ENCODE assay signal across 8 cellular contexts in the genomic region with DNA sequence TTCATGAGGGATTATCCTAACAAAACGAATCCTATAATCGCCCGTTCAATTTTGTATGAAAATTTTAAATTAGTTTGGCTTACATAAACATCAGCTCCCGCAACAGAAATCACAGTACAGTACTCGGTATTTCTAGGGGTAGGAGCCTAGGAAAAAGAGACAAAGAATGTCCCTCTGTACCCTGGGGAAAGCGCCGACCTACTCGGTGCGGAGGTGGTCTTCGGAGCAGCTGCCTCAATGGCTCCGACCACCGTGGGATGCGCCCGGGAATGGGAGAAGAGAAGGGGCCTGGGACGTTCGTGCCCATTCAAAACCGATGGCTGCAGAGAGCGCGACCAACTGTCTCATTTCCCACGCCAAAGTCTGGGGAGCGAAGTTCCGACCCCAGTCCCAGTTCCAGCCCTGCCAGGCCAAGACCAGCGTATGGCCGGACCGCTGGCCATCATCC. TPM values are rescaled to one million over a fixed set of nuclear protein-coding genes. Genes with fewer than 3 reads are reported as not detected.
DNase-seq lines count a peak whose midpoint lies in the region; ATAC-seq and TF ChIP-seq lines count a peak whose summit lies in the region.

No MANE protein-coding gene starts in this region.

- H3K4me1 ChIP-seq in GM23248 (ENCODE audit: insufficient read depth) = peaks cover 17% of the 10 kb centered on the region

- H3K36me3 Mint-ChIP-seq in activated CD8-positive, alpha-beta T cell treated with anti-CD3 and anti-CD28 coated beads, Interleukin-2, amount 10 ng/mL, durations not matched to agents 7 days and 5 days (ENCODE audit: low read depth) = peaks cover 10% of the 10 kb centered on the region

- H3K27ac Mint-ChIP-seq in activated CD8-positive, alpha-beta T cell treated with anti-CD3 and anti-CD28 coated beads, Interleukin-2, amount 10 ng/mL, durations not matched to agents 7 days and 5 days = peak overlapping the region; percentile 76

- H3K9me3 Mint-ChIP-seq in activated CD8-positive, alpha-beta T cell treated with anti-CD3 and anti-CD28 coated beads, Interleukin-2, amount 10 ng/mL, durations not matched to agents 7 days and 5 days (ENCODE audit: insufficient read depth) = no peaks in the 10 kb centered on the region

- H3K4me1 Mint-ChIP-seq in activated CD8-positive, alpha-beta T cell treated with anti-CD3 and anti-CD28 coated beads, Interleukin-2, amount 10 ng/mL, durations not matched to agents 7 days and 5 days (ENCODE audit: low read depth) = peaks cover 33% of the 10 kb centered on the region

- peaks cover 20% of the 10 kb centered on the region for H3F3A ChIP-seq in GM23248 (ENCODE audit: insufficient read depth)

- peak overlapping the region; percentile 84 for H3K4me2 ChIP-seq in GM23248 (ENCODE audit: unreplicated experiment)

- H3K4me3 ChIP-seq in AG10803 (ENCODE audit: low read length) (peak overlapping the region; percentile 87), GM23248 (peak overlapping the region; percentile 89), iPS-18c (ENCODE audit: insufficient read depth, low read depth, low read length) (peak overlapping the region; percentile 89)

- in situ Hi-C loops in GM23248 (cut with MboI) = no loop called here

- H4K20me1 ChIP-seq in GM23248 (ENCODE audit: insufficient read depth) = no peaks in the 10 kb centered on the region

- H3K4me3 Mint-ChIP-seq in activated CD8-positive, alpha-beta T cell treated with anti-CD3 and anti-CD28 coated beads, Interleukin-2, amount 10 ng/mL, durations not matched to agents 7 days and 5 days = peak overlapping the region; percentile 86

- ATAC-seq in activated CD8-positive, alpha-beta T cell treated with anti-CD3 and anti-CD28 coated beads, Interleukin-2, amount 10 ng/mL, durations not matched to agents 7 days and 5 days = no peak
- ATAC-seq in GM19467 (IDR thresholded peaks at IDR 0.05; ENCODE audit: unreplicated experiment) = no peak

- peaks cover 56% of the 10 kb centered on the region for H3K79me2 ChIP-seq in GM23248 (ENCODE audit: insufficient read depth)

- H3K36me3 ChIP-seq in GM23248 (ENCODE audit: low read depth) = 0 out of 2 replicates have a peak, but pooled peaks cover 10% of the 10 kb centered on the region

- peak overlapping the region; percentile 97 for H3K9ac ChIP-seq in GM23248

- H3K9me3 ChIP-seq in GM23248 (ENCODE audit: low read depth) (no peaks in the 10 kb centered on the region), iPS-18c (ENCODE audit: control insufficient read depth, insufficient read depth, low read length) (peaks cover 2% of the 10 kb centered on the region)

- peak overlapping the region; percentile 84 for H2AFZ ChIP-seq in GM23248

- H3K27me3 ChIP-seq in GM23248 (replicated peaks; ENCODE audit: insufficient read depth) = no peaks in the 10 kb centered on the region

- no peak for TF ChIP-seq CTCF in AG10803 (conservative IDR thresholded peaks at IDR 0.05; ENCODE audit: low read length)

- POLR2A ChIA-PET in activated CD8-positive, alpha-beta T cell treated with anti-CD3 and anti-CD28 coated beads, Interleukin-2, amount 10 ng/mL, durations not matched to agents 7 days and 5 days (lab: Charles Lee) = interaction anchor here (0.6 to 0.9 kb wide), 5 partner anchors 16 to 99 kb away, joined by 3 to 8 read pairs (median 3); a partner anchor contains a TSS

- CTCF ChIA-PET in activated CD8-positive, alpha-beta T cell treated with anti-CD3 and anti-CD28 coated beads, Interleukin-2, amount 10 ng/mL, durations not matched to agents 7 days and 5 days (lab: Charles Lee) = interaction anchor here (1.1 to 1.2 kb wide), 2 partner anchors 9 to 66 kb away, joined by 3 to 5 read pairs; no protein-coding TSS in a partner anchor

- H3K27ac ChIP-seq in GM23248 (peak overlapping the region; percentile 97), substantia nigra (ENCODE audit: low read depth, low read length, poor library complexity, severe bottlenecking) (peak overlapping the region; percentile 79)

- no peaks in the 10 kb centered on the region for H3K27me3 Mint-ChIP-seq in activated CD8-positive, alpha-beta T cell treated with anti-CD3 and anti-CD28 coated beads, Interleukin-2, amount 10 ng/mL, durations not matched to agents 7 days and 5 days (ENCODE audit: low read depth)

- DNase-seq in AG10803 (ENCODE audit: low read depth) (no peak), GM23248 (peak; percentile 36), substantia nigra (lab: John Stamatoyannopoulos, UW) (peak in 2 of 49 donors; percentile 39 to 40), dermis blood vessel endothelial cell (no peak), mucosa of gallbladder (ENCODE audit: low spot score) (no peak)
- no peak for DNase-seq in activated CD8-positive, alpha-beta T cell treated with anti-CD3 and anti-CD28 coated beads, Interleukin-2, amount 10 ng/mL, durations not matched to agents 7 days and 5 days

- no peaks in the 10 kb centered on the region for H3K9me2 ChIP-seq in GM23248 (ENCODE audit: insufficient read depth)

- WGBS in GM23248 (ENCODE audit: low coverage in 1 of 2, low lambda C conversion rate in 2 of 2, missing lambda C conversion rate in 2 of 2), 2 experiments = 1 to 3% methylated on average over 25 of the region's 25 CpGs

RNA-seq across cellular contexts. Expression of a gene that starts 0.6 kb away (rescaled TPM):
- total RNA-seq in GM23248 (2014; rRNA removed; shearing (Covaris generic)) = 58.9 and 64.1 TPM in 2 replicates
- 59.6 and 64.5 TPM in 2 replicates for polyA plus RNA-seq in GM23248 (2016; fragmentation: Nextera tagmentation; extraction: Ambion mirVana)
- 10 to 100 TPM; 14.9 to 16.3 TPM for total RNA-seq in activated CD8-positive, alpha-beta T cell treated with anti-CD3 and anti-CD28 coated beads, Interleukin-2, amount 10 ng/mL, durations not matched to agents 7 days and 5 days
- total RNA-seq in dermis blood vessel endothelial cell (23.8 and 33.8 TPM in 2 replicates), mucosa of gallbladder (18.9 TPM)
